9 cellular contexts compared by ENCODE assay signal in genomic region chr6:12065321-12066140, GRCh38. TPM values are rescaled to one million over a fixed set of nuclear protein-coding genes. Genes with fewer than 3 reads are reported as not detected.
DNase-seq lines count a peak whose midpoint lies in the region; ATAC-seq and TF ChIP-seq lines count a peak whose summit lies in the region.
"Had no signal": no experiment of that assay in that cellular context is flagged by ENCODE, and none has a peak within 500 bp of the region (broad histone marks: within the 10 kb centered on the region; RNA-seq: fewer than 3 reads in every experiment).

No MANE protein-coding gene starts in this region.

- H4K20me1 ChIP-seq in neural progenitor cell (ENCODE audit: low read depth) = peaks cover 11% of the 10 kb centered on the region

- H3K4me1 ChIP-seq in neural progenitor cell = peaks cover 8% of the 10 kb centered on the region

- H3K4me3 Mint-ChIP-seq in activated T-helper 1 cell treated with anti-CD3 and anti-CD28 coated beads, Interleukin-12 subunit alpha, Interleukin-12 subunit beta, Interleukin-2, Interleukin-4 antibody, amounts not matched to agents 30 ng/mL and 10 ng/mL and 1 ng/mL, durations not matched to agents 14 hours and 24 hours and 36 hours = peak overlapping the region; percentile 31
- H3K4me3 Mint-ChIP-seq in neural progenitor cell = no peak overlapping the region

- peak; percentile 39 to 44 for ATAC-seq in activated CD4-positive, CD25-positive, alpha-beta regulatory T cell treated with anti-CD3 and anti-CD28 coated beads, Interleukin-2, amount 50 U/mL, for 24 hours
- ATAC-seq in HG02642 (IDR thresholded peaks at IDR 0.05; ENCODE audit: poor library complexity, unreplicated experiment) = peak; percentile 52
- no peak for ATAC-seq in HG03135 (IDR thresholded peaks at IDR 0.05; ENCODE audit: unreplicated experiment)
- ATAC-seq: PC-3 had no signal

- intact Hi-C loops in activated T-helper 1 cell treated with anti-CD3 and anti-CD28 coated beads, Interleukin-12 subunit alpha, Interleukin-12 subunit beta, Interleukin-2, Interleukin-4 antibody, amounts not matched to agents 30 ng/mL and 10 ng/mL and 1 ng/mL, durations not matched to agents 14 hours and 24 hours and 36 hours (cut with micrococcal nuclease) = loop anchor here (2.0 to 5.0 kb wide), 2 partner anchors 15 to 33 kb away; no protein-coding TSS in a partner anchor
- intact Hi-C loops in head of caudate nucleus (cut with DNase I) = no loop called here

- peaks cover 84% of the 10 kb centered on the region for H3K79me2 ChIP-seq in neural progenitor cell (ENCODE audit: low read depth)

- no peak overlapping the region for H3K4me3 ChIP-seq in neural progenitor cell

- no peaks in the 10 kb centered on the region for H3K27me3 ChIP-seq in neural progenitor cell

- H3K27me3 Mint-ChIP-seq in activated T-helper 1 cell treated with anti-CD3 and anti-CD28 coated beads, Interleukin-12 subunit alpha, Interleukin-12 subunit beta, Interleukin-2, Interleukin-4 antibody, amounts not matched to agents 30 ng/mL and 10 ng/mL and 1 ng/mL, durations not matched to agents 14 hours and 24 hours and 36 hours (ENCODE audit: insufficient read depth) = no peaks in the 10 kb centered on the region
- no peaks in the 10 kb centered on the region for H3K27me3 Mint-ChIP-seq in neural progenitor cell (ENCODE audit: insufficient read depth, low read depth)

- peak overlapping the region; percentile 72 for H3K27ac Mint-ChIP-seq in activated T-helper 1 cell treated with anti-CD3 and anti-CD28 coated beads, Interleukin-12 subunit alpha, Interleukin-12 subunit beta, Interleukin-2, Interleukin-4 antibody, amounts not matched to agents 30 ng/mL and 10 ng/mL and 1 ng/mL, durations not matched to agents 14 hours and 24 hours and 36 hours
- peak overlapping the region; percentile 16 for H3K27ac Mint-ChIP-seq in neural progenitor cell

- H3K9ac ChIP-seq in neural progenitor cell = no peak overlapping the region

- H3K9me3 Mint-ChIP-seq in activated T-helper 1 cell treated with anti-CD3 and anti-CD28 coated beads, Interleukin-12 subunit alpha, Interleukin-12 subunit beta, Interleukin-2, Interleukin-4 antibody, amounts not matched to agents 30 ng/mL and 10 ng/mL and 1 ng/mL, durations not matched to agents 14 hours and 24 hours and 36 hours = no peaks in the 10 kb centered on the region
- H3K9me3 Mint-ChIP-seq in neural progenitor cell = no peaks in the 10 kb centered on the region

- no peak for TF ChIP-seq CTCF in neural progenitor cell (IDR thresholded peaks at IDR 0.05)

- H3F3A ChIP-seq in neural progenitor cell (ENCODE audit: low read depth) = no peaks in the 10 kb centered on the region

- no peak overlapping the region for H2AFZ ChIP-seq in neural progenitor cell (replicated peaks)

- H3K9me3 ChIP-seq in neural progenitor cell (ENCODE audit: low read depth) = no peaks in the 10 kb centered on the region

- no peak overlapping the region for H3K27ac ChIP-seq in neural progenitor cell

- H3K36me3 Mint-ChIP-seq in activated T-helper 1 cell treated with anti-CD3 and anti-CD28 coated beads, Interleukin-12 subunit alpha, Interleukin-12 subunit beta, Interleukin-2, Interleukin-4 antibody, amounts not matched to agents 30 ng/mL and 10 ng/mL and 1 ng/mL, durations not matched to agents 14 hours and 24 hours and 36 hours (ENCODE audit: low read depth) = peaks cover 27% of the 10 kb centered on the region
- no peaks in the 10 kb centered on the region for H3K36me3 Mint-ChIP-seq in neural progenitor cell

- no peak overlapping the region for H3K4me2 ChIP-seq in neural progenitor cell

- no peaks in the 10 kb centered on the region for H3K36me3 ChIP-seq in neural progenitor cell

- peaks cover 62% of the 10 kb centered on the region for H3K4me1 Mint-ChIP-seq in activated T-helper 1 cell treated with anti-CD3 and anti-CD28 coated beads, Interleukin-12 subunit alpha, Interleukin-12 subunit beta, Interleukin-2, Interleukin-4 antibody, amounts not matched to agents 30 ng/mL and 10 ng/mL and 1 ng/mL, durations not matched to agents 14 hours and 24 hours and 36 hours (ENCODE audit: low read depth)
- H3K4me1 Mint-ChIP-seq in neural progenitor cell = peaks cover 14% of the 10 kb centered on the region

- DNase-seq in activated CD4-positive, CD25-positive, alpha-beta regulatory T cell treated with anti-CD3 and anti-CD28 coated beads, Interleukin-2, amount 50 U/mL, for 72 hours = no peak
- no peak for DNase-seq in activated T-helper 1 cell treated with anti-CD3 and anti-CD28 coated beads, Interleukin-12 subunit alpha, Interleukin-12 subunit beta, Interleukin-2, Interleukin-4 antibody, amounts not matched to agents 30 ng/mL and 10 ng/mL and 1 ng/mL, durations not matched to agents 14 hours and 24 hours and 36 hours (ENCODE audit: low spot score)
- DNase-seq in neural progenitor cell (ENCODE audit: low spot score) = no peak
- DNase-seq in head of caudate nucleus = no peak
- no peak for DNase-seq in HuH-7.5 (ENCODE audit: low spot score)
- DNase-seq: PC-3 had no signal

RNA-seq across cellular contexts. Expression of gene HIVEP1, which starts 53.4 kb away (rescaled TPM):
- 69.8 and 72.7 TPM in 2 replicates for total RNA-seq in activated T-helper 1 cell treated with anti-CD3 and anti-CD28 coated beads, Interleukin-12 subunit alpha, Interleukin-12 subunit beta, Interleukin-2, Interleukin-4 antibody, amounts not matched to agents 30 ng/mL and 10 ng/mL and 1 ng/mL, durations not matched to agents 14 hours and 24 hours and 36 hours
- 21.6 and 23.3 TPM in 2 replicates for total RNA-seq in neural progenitor cell (ENCODE audit: low replicate concordance)
